In genomic region chr17:4833941-4834501, GRCh38 we compare ENCODE assay signal across 9 cellular contexts. TPM values are rescaled to one million over a fixed set of nuclear protein-coding genes. Genes with fewer than 3 reads are reported as not detected.
DNase-seq lines count a peak whose midpoint lies in the region; ATAC-seq, FAIRE-seq and TF ChIP-seq lines count a peak whose summit lies in the region.
"Had no signal": no experiment of that assay in that cellular context is flagged by ENCODE, and none has a peak within 500 bp of the region (broad histone marks: within the 10 kb centered on the region; RNA-seq: fewer than 3 reads in every experiment).

No MANE protein-coding gene starts in this region.

- CTCF ChIA-PET in HepG2 (lab: Yijun Ruan, JAX; ENCODE audit: low intra/inter-chr PET ratio, low total read pairs) = no interaction called here

- DNase-seq in activated CD4-positive, alpha-beta T cell treated with anti-CD3 and anti-CD28 coated beads for 48 hours = peak; percentile 24
- DNase-seq in activated CD4-positive, alpha-beta T cell treated with anti-CD3 and anti-CD28 coated beads for 4 hours = no peak
- DNase-seq in caudate nucleus (lab: John Stamatoyannopoulos, UW) (peak in 13 of 61 donors; percentile 2 to 58 (median 29)), HepG2 (ENCODE audit: low spot score) (peak; percentile 68), substantia nigra (lab: John Stamatoyannopoulos, UW) (peak in 20 of 49 donors; percentile 9 to 57 (median 25)), kidney glomerular epithelial cell (lab: John Stamatoyannopoulos, UW) (no peak)

- H3K4me3 ChIP-seq in OCI-LY3 (ENCODE audit: low read length) = peak overlapping the region; percentile 100
- peak overlapping the region; percentile 67 to 97 (median 85) for H3K4me3 ChIP-seq in HepG2 (replicated peaks in 1 of 3; ENCODE audit: insufficient read depth in 1 of 3, low read depth in 2 of 3, low read length in 3 of 3)

- ATAC-seq in HepG2 = peak; percentile 70
- no peak for ATAC-seq in GM18498 (IDR thresholded peaks at IDR 0.05; ENCODE audit: unreplicated experiment)

- H4K20me1 ChIP-seq in OCI-LY3 (ENCODE audit: insufficient read depth, low read length) (peaks cover 15% of the 10 kb centered on the region), HepG2 (ENCODE audit: insufficient read depth, low read length) (peaks cover 18% of the 10 kb centered on the region; the same call in 1 of the 2 replicates)

- WGBS in HepG2 (ENCODE audit: low lambda C conversion rate) = under 1% methylated on average over 10 of the region's 13 CpGs

- peaks cover 11% of the 10 kb centered on the region for H3K4me1 ChIP-seq in OCI-LY3 (ENCODE audit: low read length)
- peaks cover 45% of the 10 kb centered on the region for H3K4me1 ChIP-seq in HepG2 (ENCODE audit: insufficient read depth, low read length)

- H3K27ac ChIP-seq in OCI-LY3 (ENCODE audit: low read length) = no peak overlapping the region; the same call in 1 of the 2 replicates
- peak overlapping the region; percentile 97 for H3K27ac ChIP-seq in caudate nucleus (ENCODE audit: low read depth, low read length)
- H3K27ac ChIP-seq in HepG2 (ENCODE audit: extremely low read length, insufficient read depth, low read length) = peak overlapping the region; percentile 75
- H3K27ac ChIP-seq in substantia nigra (ENCODE audit: low read depth, low read length, poor library complexity, severe bottlenecking) = peak overlapping the region; percentile 97

- no peak for FAIRE-seq in HepG2 (lab: Jason Lieb, UNC)
- FAIRE-seq: GM18507 had no signal

- H2AFZ ChIP-seq in OCI-LY3 (ENCODE audit: low read depth, low read length) (no peak overlapping the region), HepG2 (ENCODE audit: low read length) (no peak overlapping the region)

- POLR2A ChIA-PET in HepG2 (lab: Yijun Ruan, JAX) = interaction anchor here (0.7 to 3.8 kb wide), 8 partner anchors 8 to 126 kb away, joined by 3 to 31 read pairs (median 5); partner anchors contain the start of genes ARRB2, GLTPD2, PLD2 and PSMB6

- intact Hi-C loops in HepG2 (cut with micrococcal nuclease; ENCODE audit: unreplicated experiment) = loop anchor here (10.0 kb wide), 1 partner anchor 51 kb away; no protein-coding TSS in a partner anchor

- H3K4me2 ChIP-seq in OCI-LY3 (ENCODE audit: low read length) (peak overlapping the region; percentile 100), HepG2 (ENCODE audit: low read depth, low read length) (peak overlapping the region; percentile 97)

- in situ Hi-C loops in HepG2 (cut with HindIII; ENCODE audit: extremely low pct_ligation_motif_present, low pct_unique_long_range_greater_than_20kb) = no loop called here

- H3K9me3 ChIP-seq in OCI-LY3 (ENCODE audit: insufficient read depth, low read length) (no peaks in the 10 kb centered on the region), HepG2 (ENCODE audit: low read length) (no peaks in the 10 kb centered on the region)

- H3K36me3 ChIP-seq in OCI-LY3 (replicated peaks; ENCODE audit: low read depth, low read length) (no peaks in the 10 kb centered on the region), HepG2 (replicated peaks in 1 of 2; ENCODE audit: control insufficient read depth in 1 of 2, insufficient read depth in 2 of 2, low read length in 2 of 2) (peaks cover 2 to 9% of the 10 kb centered on the region in 2 experiments; a peak in 3 of 5 replicates)

- BruUV-seq in HepG2 (replicated peaks; lab: Mats Ljungman, UMichigan) = no TSS peak

- TF ChIP-seq CTCF in OCI-LY3 (IDR thresholded peaks at IDR 0.05; ENCODE audit: low read depth, low read length) (no peak), HepG2 (CRISPR knock-in tag; IDR thresholded peaks at IDR 0.05) (no peak)

- H3K79me2 ChIP-seq in OCI-LY3 (ENCODE audit: low read length) (peaks cover 42% of the 10 kb centered on the region), HepG2 (ENCODE audit: insufficient read depth, low read length) (peaks cover 50% of the 10 kb centered on the region)

- no peak for TF ChIP-seq RAD21 in HepG2 (CRISPR knock-in tag; IDR thresholded peaks at IDR 0.05)

- H3K9ac ChIP-seq in OCI-LY3 (ENCODE audit: low read length) = peak overlapping the region; percentile 88
- H3K9ac ChIP-seq in HepG2 (ENCODE audit: insufficient read depth, low read depth, low read length) = peak overlapping the region; percentile 78

- TF ChIP-seq EP300 in HepG2 (IDR thresholded peaks at IDR 0.05; ENCODE audit: low read depth in 2 of 2, low read length in 2 of 2) (no peak), HepG2 (CRISPR knock-in tag; IDR thresholded peaks at IDR 0.05; ENCODE audit: borderline replicate concordance) (no peak)

- no peak for TF ChIP-seq POLR2A in HepG2 (IDR thresholded peaks at IDR 0.05; ENCODE audit: insufficient read depth in 1 of 2, low read depth in 2 of 2, low read length in 2 of 2)

- H3K27me3 ChIP-seq in OCI-LY3 (ENCODE audit: low read depth, low read length) = no peaks in the 10 kb centered on the region
- no peaks in the 10 kb centered on the region for H3K27me3 ChIP-seq in HepG2 (ENCODE audit: control insufficient read depth in 1 of 2, insufficient read depth in 2 of 2, low read length in 2 of 2)

RNA-seq across cellular contexts. Expression of gene MINK1, which starts 0.9 kb away (rescaled TPM):
- total RNA-seq in HepG2 (2016; rRNA removed; fragmentation: Illumina TruSeq; extraction: Trizol) = 15.2 and 17.2 TPM in 2 replicates
- total RNA-seq in HepG2 (2016; cell fraction: cytosol; rRNA removed; fragmentation: Illumina TruSeq; extraction: Trizol; ENCODE audit: low read depth) = 23.3 and 30.8 TPM in 2 replicates
- total RNA-seq in HepG2 (2016; cell fraction: insoluble cytoplasmic fraction; rRNA removed; fragmentation: Illumina TruSeq; extraction: Trizol) = 14.0 and 18.0 TPM in 2 replicates
- total RNA-seq in HepG2 (2016; cell fraction: membrane; rRNA removed; fragmentation: Illumina TruSeq; extraction: Trizol) = 18.2 and 20.0 TPM in 2 replicates
- total RNA-seq in HepG2 (2016; cell fraction: nucleus; rRNA removed; fragmentation: Illumina TruSeq; extraction: Trizol) = 19.4 and 19.5 TPM in 2 replicates
- polyA plus RNA-seq in HepG2 (2011; rRNA removed) = 63.9 and 75.5 TPM in 2 replicates
- polyA plus RNA-seq in HepG2 (2011; cell fraction: cytosol; rRNA removed) = 26.5 and 29.4 TPM in 2 replicates
- 412 and 513 TPM in 2 replicates for polyA plus RNA-seq in HepG2 (2011; cell fraction: nucleus; rRNA removed)
- 65.0 and 70.4 TPM in 2 replicates for polyA plus RNA-seq in HepG2 (2012)
- 2.7 TPM in 2 replicates for polyA plus RNA-seq in HepG2 (2016; cell fraction: cytosol; fragmentation: Illumina TruSeq; extraction: Trizol; ENCODE audit: low read depth)
- 13.5 and 20.2 TPM in 2 replicates for polyA plus RNA-seq in HepG2 (2016; cell fraction: insoluble cytoplasmic fraction; fragmentation: Illumina TruSeq; extraction: Trizol; ENCODE audit: low read depth)
- 8.2 and 9.7 TPM in 2 replicates for polyA plus RNA-seq in HepG2 (2016; cell fraction: membrane; fragmentation: Illumina TruSeq; extraction: Trizol; ENCODE audit: low read depth)
- polyA plus RNA-seq in HepG2 (2016; cell fraction: nucleus; fragmentation: Illumina TruSeq; extraction: Trizol; ENCODE audit: insufficient read depth, low read depth) = 94.7 and 99.9 TPM in 2 replicates
- polyA minus RNA-seq in HepG2 (2011; rRNA and poly(A)+ RNA removed; ENCODE audit: low replicate concordance) = 48.1 and 56.8 TPM in 2 replicates
- polyA minus RNA-seq in HepG2 (2011; cell fraction: cytosol; rRNA and poly(A)+ RNA removed) = 15.6 and 21.3 TPM in 2 replicates
- polyA minus RNA-seq in HepG2 (2011; cell fraction: nucleus; rRNA and poly(A)+ RNA removed) = 64.1 and 70.6 TPM in 2 replicates

RNA-seq across cellular contexts. Expression of gene PLD2, which starts 27.1 kb away (rescaled TPM):
- 7.8 and 13.4 TPM in 2 replicates for total RNA-seq in HepG2 (2016; rRNA removed; fragmentation: Illumina TruSeq; extraction: Trizol)
- 1.5 and 3.3 TPM in 2 replicates for total RNA-seq in HepG2 (2016; cell fraction: cytosol; rRNA removed; fragmentation: Illumina TruSeq; extraction: Trizol; ENCODE audit: low read depth)
- 6.9 and 12.9 TPM in 2 replicates for total RNA-seq in HepG2 (2016; cell fraction: insoluble cytoplasmic fraction; rRNA removed; fragmentation: Illumina TruSeq; extraction: Trizol)
- total RNA-seq in HepG2 (2016; cell fraction: membrane; rRNA removed; fragmentation: Illumina TruSeq; extraction: Trizol) = 4.0 and 5.4 TPM in 2 replicates
- total RNA-seq in HepG2 (2016; cell fraction: nucleus; rRNA removed; fragmentation: Illumina TruSeq; extraction: Trizol) = 12.4 and 12.8 TPM in 2 replicates
- polyA plus RNA-seq in HepG2 (2011; rRNA removed) = 29.7 and 45.8 TPM in 2 replicates
- 16.4 and 17.6 TPM in 2 replicates for polyA plus RNA-seq in HepG2 (2011; cell fraction: cytosol; rRNA removed)
- polyA plus RNA-seq in HepG2 (2011; cell fraction: nucleus; rRNA removed) = 157 and 165 TPM in 2 replicates
- polyA plus RNA-seq in HepG2 (2012) = 22.6 and 24.2 TPM in 2 replicates
- 1.2 and 1.5 TPM in 2 replicates for polyA plus RNA-seq in HepG2 (2016; cell fraction: cytosol; fragmentation: Illumina TruSeq; extraction: Trizol; ENCODE audit: low read depth)
- polyA plus RNA-seq in HepG2 (2016; cell fraction: insoluble cytoplasmic fraction; fragmentation: Illumina TruSeq; extraction: Trizol; ENCODE audit: low read depth) = 7.8 and 12.9 TPM in 2 replicates
- polyA plus RNA-seq in HepG2 (2016; cell fraction: membrane; fragmentation: Illumina TruSeq; extraction: Trizol; ENCODE audit: low read depth) = 2.9 and 4.3 TPM in 2 replicates
- polyA plus RNA-seq in HepG2 (2016; cell fraction: nucleus; fragmentation: Illumina TruSeq; extraction: Trizol; ENCODE audit: insufficient read depth, low read depth) = 38.3 and 45.9 TPM in 2 replicates
- polyA minus RNA-seq in HepG2 (2011; rRNA and poly(A)+ RNA removed; ENCODE audit: low replicate concordance) = 20.6 and 62.4 TPM in 2 replicates
- polyA minus RNA-seq in HepG2 (2011; cell fraction: cytosol; rRNA and poly(A)+ RNA removed) = 14.3 and 14.5 TPM in 2 replicates
- polyA minus RNA-seq in HepG2 (2011; cell fraction: nucleus; rRNA and poly(A)+ RNA removed) = 23.3 and 33.3 TPM in 2 replicates

RNA-seq across cellular contexts. Expression of gene PSMB6, which starts 38.1 kb away (rescaled TPM):
- total RNA-seq in HepG2 (2016; rRNA removed; fragmentation: Illumina TruSeq; extraction: Trizol) = 264 and 335 TPM in 2 replicates
- 57.3 and 59.4 TPM in 2 replicates for total RNA-seq in HepG2 (2016; cell fraction: cytosol; rRNA removed; fragmentation: Illumina TruSeq; extraction: Trizol; ENCODE audit: low read depth)
- 269 and 361 TPM in 2 replicates for total RNA-seq in HepG2 (2016; cell fraction: insoluble cytoplasmic fraction; rRNA removed; fragmentation: Illumina TruSeq; extraction: Trizol)
- 65.0 and 66.7 TPM in 2 replicates for total RNA-seq in HepG2 (2016; cell fraction: membrane; rRNA removed; fragmentation: Illumina TruSeq; extraction: Trizol)
- 82.3 and 83.2 TPM in 2 replicates for total RNA-seq in HepG2 (2016; cell fraction: nucleus; rRNA removed; fragmentation: Illumina TruSeq; extraction: Trizol)
- polyA plus RNA-seq in HepG2 (2011; rRNA removed) = 277 and 298 TPM in 2 replicates
- 294 and 383 TPM in 2 replicates for polyA plus RNA-seq in HepG2 (2011; cell fraction: cytosol; rRNA removed)
- 65.4 and 72.8 TPM in 2 replicates for polyA plus RNA-seq in HepG2 (2011; cell fraction: nucleus; rRNA removed)
- polyA plus RNA-seq in HepG2 (2012) = 114 and 127 TPM in 2 replicates
- 63.2 and 64.9 TPM in 2 replicates for polyA plus RNA-seq in HepG2 (2016; cell fraction: cytosol; fragmentation: Illumina TruSeq; extraction: Trizol; ENCODE audit: low read depth)
- polyA plus RNA-seq in HepG2 (2016; cell fraction: insoluble cytoplasmic fraction; fragmentation: Illumina TruSeq; extraction: Trizol; ENCODE audit: low read depth) = 325 and 358 TPM in 2 replicates
- polyA plus RNA-seq in HepG2 (2016; cell fraction: membrane; fragmentation: Illumina TruSeq; extraction: Trizol; ENCODE audit: low read depth) = 57.2 and 57.4 TPM in 2 replicates
- polyA plus RNA-seq in HepG2 (2016; cell fraction: nucleus; fragmentation: Illumina TruSeq; extraction: Trizol; ENCODE audit: insufficient read depth, low read depth) = 132 and 142 TPM in 2 replicates
- 315 and 412 TPM in 2 replicates for polyA minus RNA-seq in HepG2 (2011; rRNA and poly(A)+ RNA removed; ENCODE audit: low replicate concordance)
- polyA minus RNA-seq in HepG2 (2011; cell fraction: cytosol; rRNA and poly(A)+ RNA removed) = 66.1 and 85.4 TPM in 2 replicates
- polyA minus RNA-seq in HepG2 (2011; cell fraction: nucleus; rRNA and poly(A)+ RNA removed) = 22.1 and 23.0 TPM in 2 replicates

RNA-seq across cellular contexts. Expression of gene GLTPD2, which starts 45.3 kb away (rescaled TPM):
- 6.0 and 12.9 TPM in 2 replicates for total RNA-seq in HepG2 (2016; rRNA removed; fragmentation: Illumina TruSeq; extraction: Trizol)
- total RNA-seq in HepG2 (2016; cell fraction: cytosol; rRNA removed; fragmentation: Illumina TruSeq; extraction: Trizol; ENCODE audit: low read depth) = 5.5 and 8.4 TPM in 2 replicates
- 5.7 and 10.6 TPM in 2 replicates for total RNA-seq in HepG2 (2016; cell fraction: insoluble cytoplasmic fraction; rRNA removed; fragmentation: Illumina TruSeq; extraction: Trizol)
- 7.1 and 10.3 TPM in 2 replicates for total RNA-seq in HepG2 (2016; cell fraction: membrane; rRNA removed; fragmentation: Illumina TruSeq; extraction: Trizol)
- 6.3 and 8.8 TPM in 2 replicates for total RNA-seq in HepG2 (2016; cell fraction: nucleus; rRNA removed; fragmentation: Illumina TruSeq; extraction: Trizol)
- polyA plus RNA-seq in HepG2 (2011; rRNA removed) = 7.5 and 14.9 TPM in 2 replicates
- polyA plus RNA-seq in HepG2 (2011; cell fraction: cytosol; rRNA removed) = 14.5 and 28.0 TPM in 2 replicates
- 60.5 and 62.9 TPM in 2 replicates for polyA plus RNA-seq in HepG2 (2011; cell fraction: nucleus; rRNA removed)
- polyA plus RNA-seq in HepG2 (2012) = 6.0 and 8.3 TPM in 2 replicates
- 7.8 and 10.4 TPM in 2 replicates for polyA plus RNA-seq in HepG2 (2016; cell fraction: cytosol; fragmentation: Illumina TruSeq; extraction: Trizol; ENCODE audit: low read depth)
- polyA plus RNA-seq in HepG2 (2016; cell fraction: insoluble cytoplasmic fraction; fragmentation: Illumina TruSeq; extraction: Trizol; ENCODE audit: low read depth) = 5.9 and 9.4 TPM in 2 replicates
- polyA plus RNA-seq in HepG2 (2016; cell fraction: membrane; fragmentation: Illumina TruSeq; extraction: Trizol; ENCODE audit: low read depth) = 6.1 and 8.5 TPM in 2 replicates
- polyA plus RNA-seq in HepG2 (2016; cell fraction: nucleus; fragmentation: Illumina TruSeq; extraction: Trizol; ENCODE audit: insufficient read depth, low read depth) = 15.6 and 18.6 TPM in 2 replicates
- polyA minus RNA-seq in HepG2 (2011; rRNA and poly(A)+ RNA removed; ENCODE audit: low replicate concordance) = 7.7 TPM in 1 of 2 replicates, not detected in the other
- 12.0 and 12.4 TPM in 2 replicates for polyA minus RNA-seq in HepG2 (2011; cell fraction: cytosol; rRNA and poly(A)+ RNA removed)
- 3.1 and 3.6 TPM in 2 replicates for polyA minus RNA-seq in HepG2 (2011; cell fraction: nucleus; rRNA and poly(A)+ RNA removed)

Comparison
In these comparisons a context has a peak if more than half of its experiments do, and no peak if none do; other contexts are left out.
1. DNase-seq: peak in activated CD4-positive, alpha-beta T cell treated with anti-CD3 and anti-CD28 coated beads for 48 hours (single experiment) and HepG2 (single experiment); none in activated CD4-positive, alpha-beta T cell treated with anti-CD3 and anti-CD28 coated beads for 4 hours (0 of 2) and kidney glomerular epithelial cell (single experiment).